ENCODE assay signal across 40 cellular contexts in genomic region chr9:24459898-24460297, GRCh38.
"Had no signal": no experiment of that assay in that cellular context is flagged by ENCODE, and none has a peak within 500 bp of the region (broad histone marks: within the 10 kb centered on the region; RNA-seq: fewer than 3 reads in every experiment).

No MANE protein-coding gene starts in this region.

- H3K36me3 Mint-ChIP-seq: activated naive CD4-positive, alpha-beta T cell treated with anti-CD3 and anti-CD28 coated beads, Interleukin-2, amount 10 ng/mL, durations not matched to agents 7 days and 5 days; activated naive CD4-positive, alpha-beta T cell treated with anti-CD3 and anti-CD28 coated beads, Interleukin-2, amount 50 U/mL, for 24 hours; activated naive CD8-positive, alpha-beta T cell; activated naive CD8-positive, alpha-beta T cell treated with anti-CD3 and anti-CD28 coated beads for 36 hours; activated naive CD8-positive, alpha-beta T cell treated with anti-CD3 and anti-CD28 coated beads, Interleukin-2, amount 10 ng/mL, durations not matched to agents 7 days and 5 days; brain had no signal

- ATAC-seq: activated naive CD4-positive, alpha-beta T cell treated with anti-CD3 and anti-CD28 coated beads, Interleukin-2, amount 50 U/mL, for 72 hours; activated naive CD8-positive, alpha-beta T cell treated with anti-CD3 and anti-CD28 coated beads, Interleukin-2, amount 50 U/mL, for 24 hours; activated T-cell treated with anti-CD3 and anti-CD28 coated beads, Interleukin-2, amount 50 U/mL, for 4 hours; activated T-cell treated with anti-CD3 and anti-CD28 coated beads, Interleukin-2, amount 50 U/mL, for 72 hours; activated T-helper 17 cell treated with anti-CD3 and anti-CD28 coated beads, Interleukin-2, amount 50 U/mL, for 72 hours; body of pancreas had no signal

- H3K4me1 ChIP-seq: adrenal gland, ascending aorta, body of pancreas, breast epithelium had no signal

- H3K27me3 ChIP-seq: adrenal gland, ascending aorta, body of pancreas, brain microvascular endothelial cell, breast epithelium, cardiac muscle cell had no signal

- H3K27ac Mint-ChIP-seq: activated naive CD4-positive, alpha-beta T cell treated with anti-CD3 and anti-CD28 coated beads for 36 hours; activated naive CD4-positive, alpha-beta T cell treated with anti-CD3 and anti-CD28 coated beads, Interleukin-2, amount 10 ng/mL, durations not matched to agents 7 days and 5 days; activated naive CD4-positive, alpha-beta T cell treated with anti-CD3 and anti-CD28 coated beads, Interleukin-2, amount 50 U/mL, for 24 hours; activated naive CD4-positive, alpha-beta T cell treated with anti-CD3 and anti-CD28 coated beads, Interleukin-2, amount 50 U/mL, for 72 hours; activated naive CD8-positive, alpha-beta T cell; activated naive CD8-positive, alpha-beta T cell treated with anti-CD3 and anti-CD28 coated beads for 36 hours; activated naive CD8-positive, alpha-beta T cell treated with anti-CD3 and anti-CD28 coated beads, Interleukin-2, amount 10 ng/mL, durations not matched to agents 7 days and 5 days; activated naive CD8-positive, alpha-beta T cell treated with anti-CD3 and anti-CD28 coated beads, Interleukin-2, amount 50 U/mL, for 24 hours; activated T-cell treated with anti-CD3 and anti-CD28 coated beads, Interleukin-2, amount 50 U/mL, for 24 hours; activated T-cell treated with anti-CD3 and anti-CD28 coated beads, Interleukin-2, amount 50 U/mL, for 72 hours; activated T-helper 1 cell treated with anti-CD3 and anti-CD28 coated beads, Interleukin-12 subunit alpha, Interleukin-12 subunit beta, Interleukin-2, Interleukin-4 antibody, amounts not matched to agents 30 ng/mL and 10 ng/mL and 1 ng/mL, durations not matched to agents 14 hours and 24 hours and 36 hours; activated T-helper 17 cell treated with anti-CD3 and anti-CD28 coated beads, Interleukin-2, amount 50 U/mL, for 72 hours; activated T-helper 2 cell treated with anti-CD3 and anti-CD28 coated beads, Interferon-gamma antibody, Interleukin-2, Interleukin-4, amounts not matched to agents 10 μg/mL and 5 μg/mL and 100 μg/mL, durations not matched to agents 14 hours and 24 hours and 36 hours; brain had no signal

- H3K4me1 Mint-ChIP-seq: activated naive CD4-positive, alpha-beta T cell treated with anti-CD3 and anti-CD28 coated beads, Interleukin-2, amount 10 ng/mL, durations not matched to agents 7 days and 5 days; activated naive CD4-positive, alpha-beta T cell treated with anti-CD3 and anti-CD28 coated beads, Interleukin-2, amount 50 U/mL, for 24 hours; activated naive CD8-positive, alpha-beta T cell treated with anti-CD3 and anti-CD28 coated beads for 36 hours; activated naive CD8-positive, alpha-beta T cell treated with anti-CD3 and anti-CD28 coated beads, Interleukin-2, amount 10 ng/mL, durations not matched to agents 7 days and 5 days; activated naive CD8-positive, alpha-beta T cell treated with anti-CD3 and anti-CD28 coated beads, Interleukin-2, amount 50 U/mL, for 24 hours; activated T-helper 17 cell treated with anti-CD3 and anti-CD28 coated beads, Interleukin-2, amount 50 U/mL, for 72 hours; brain; central memory CD8-positive, alpha-beta T cell had no signal

- FAIRE-seq: astrocyte, bronchial epithelial cell had no signal

- H3K36me3 ChIP-seq: adrenal gland, ascending aorta, brain microvascular endothelial cell, breast epithelium, cardiac muscle cell had no signal

- DNase-seq: activated effector memory CD4-positive, alpha-beta T cell treated with anti-CD3 and anti-CD28 coated beads, Interleukin-2, amount 50 U/mL, for 16 hours; activated effector memory CD4-positive, alpha-beta T cell treated with Interleukin-2 at 50 U/mL for 16 hours; activated gamma-delta T cell; activated gamma-delta T cell treated with Interleukin-2 at 50 U/mL for 16 hours; activated naive CD4-positive, alpha-beta T cell; activated naive CD4-positive, alpha-beta T cell treated with anti-CD3 and anti-CD28 coated beads for 36 hours; activated naive CD4-positive, alpha-beta T cell treated with anti-CD3 and anti-CD28 coated beads, Interleukin-2, amount 10 ng/mL, durations not matched to agents 7 days and 5 days; activated naive CD4-positive, alpha-beta T cell treated with anti-CD3 and anti-CD28 coated beads, Interleukin-2, amount 50 U/mL, for 16 hours; activated naive CD4-positive, alpha-beta T cell treated with Interleukin-2 at 50 U/mL for 16 hours; activated naive CD8-positive, alpha-beta T cell treated with anti-CD3 and anti-CD28 coated beads for 36 hours; activated naive CD8-positive, alpha-beta T cell treated with anti-CD3 and anti-CD28 coated beads, Interleukin-2, amount 10 ng/mL, durations not matched to agents 7 days and 5 days; activated naive CD8-positive, alpha-beta T cell treated with anti-CD3 and anti-CD28 coated beads, Interleukin-2, amount 50 U/mL, for 24 hours; activated T-cell treated with anti-CD3 and anti-CD28 coated beads, Interleukin-2, amount 50 U/mL, for 1 hour; activated T-cell treated with anti-CD3 and anti-CD28 coated beads, Interleukin-2, amount 50 U/mL, for 24 hours; activated T-cell treated with anti-CD3 and anti-CD28 coated beads, Interleukin-2, amount 50 U/mL, for 4 hours; activated T-cell treated with anti-CD3 and anti-CD28 coated beads, Interleukin-2, amount 50 U/mL, for 48 hours; activated T-cell treated with anti-CD3 and anti-CD28 coated beads, Interleukin-2, amount 50 U/mL, for 72 hours; adrenal gland; amniotic stem cell; amygdala; anterior cingulate cortex; aorta; body of pancreas; brain microvascular endothelial cell; caudate nucleus; central memory CD4-positive, alpha-beta T cell; cerebellar nuclear complex had no signal

- H3K9me3 Mint-ChIP-seq: activated naive CD4-positive, alpha-beta T cell treated with anti-CD3 and anti-CD28 coated beads, Interleukin-2, amount 50 U/mL, for 24 hours; central memory CD8-positive, alpha-beta T cell had no signal

- H3K9me3 ChIP-seq: body of pancreas, breast epithelium had no signal

- H3K27ac ChIP-seq: adrenal gland, ascending aorta, body of pancreas, brain microvascular endothelial cell, breast epithelium, cardiac muscle cell had no signal

- H3K4me3 ChIP-seq: adrenal gland, ascending aorta, body of pancreas, breast epithelium, cardiac muscle cell had no signal

- H3K4me3 Mint-ChIP-seq: activated naive CD4-positive, alpha-beta T cell treated with anti-CD3 and anti-CD28 coated beads for 36 hours; activated naive CD4-positive, alpha-beta T cell treated with anti-CD3 and anti-CD28 coated beads, Interleukin-2, amount 10 ng/mL, durations not matched to agents 7 days and 5 days; activated naive CD4-positive, alpha-beta T cell treated with anti-CD3 and anti-CD28 coated beads, Interleukin-2, amount 50 U/mL, for 24 hours; activated naive CD8-positive, alpha-beta T cell; activated naive CD8-positive, alpha-beta T cell treated with anti-CD3 and anti-CD28 coated beads for 36 hours; activated naive CD8-positive, alpha-beta T cell treated with anti-CD3 and anti-CD28 coated beads, Interleukin-2, amount 10 ng/mL, durations not matched to agents 7 days and 5 days; activated naive CD8-positive, alpha-beta T cell treated with anti-CD3 and anti-CD28 coated beads, Interleukin-2, amount 50 U/mL, for 24 hours; activated T-cell treated with anti-CD3 and anti-CD28 coated beads, Interleukin-2, amount 50 U/mL, for 24 hours; activated T-cell treated with anti-CD3 and anti-CD28 coated beads, Interleukin-2, amount 50 U/mL, for 4 hours; activated T-cell treated with anti-CD3 and anti-CD28 coated beads, Interleukin-2, amount 50 U/mL, for 72 hours; activated T-helper 1 cell treated with anti-CD3 and anti-CD28 coated beads, Interleukin-12 subunit alpha, Interleukin-12 subunit beta, Interleukin-2, Interleukin-4 antibody, amounts not matched to agents 30 ng/mL and 10 ng/mL and 1 ng/mL, durations not matched to agents 14 hours and 24 hours and 36 hours; activated T-helper 17 cell treated with anti-CD3 and anti-CD28 coated beads, Interleukin-2, amount 50 U/mL, for 72 hours; brain; central memory CD8-positive, alpha-beta T cell had no signal

- H3K27me3 Mint-ChIP-seq: activated naive CD4-positive, alpha-beta T cell treated with anti-CD3 and anti-CD28 coated beads, Interleukin-2, amount 10 ng/mL, durations not matched to agents 7 days and 5 days; activated naive CD4-positive, alpha-beta T cell treated with anti-CD3 and anti-CD28 coated beads, Interleukin-2, amount 50 U/mL, for 24 hours; activated naive CD8-positive, alpha-beta T cell; activated naive CD8-positive, alpha-beta T cell treated with anti-CD3 and anti-CD28 coated beads for 36 hours; activated naive CD8-positive, alpha-beta T cell treated with anti-CD3 and anti-CD28 coated beads, Interleukin-2, amount 10 ng/mL, durations not matched to agents 7 days and 5 days; activated naive CD8-positive, alpha-beta T cell treated with anti-CD3 and anti-CD28 coated beads, Interleukin-2, amount 50 U/mL, for 24 hours; activated T-cell treated with anti-CD3 and anti-CD28 coated beads, Interleukin-2, amount 50 U/mL, for 24 hours; activated T-helper 17 cell treated with anti-CD3 and anti-CD28 coated beads, Interleukin-2, amount 50 U/mL, for 72 hours; central memory CD8-positive, alpha-beta T cell had no signal
